ENCODE assay signal across 1 cellular context in the genomic region with DNA sequence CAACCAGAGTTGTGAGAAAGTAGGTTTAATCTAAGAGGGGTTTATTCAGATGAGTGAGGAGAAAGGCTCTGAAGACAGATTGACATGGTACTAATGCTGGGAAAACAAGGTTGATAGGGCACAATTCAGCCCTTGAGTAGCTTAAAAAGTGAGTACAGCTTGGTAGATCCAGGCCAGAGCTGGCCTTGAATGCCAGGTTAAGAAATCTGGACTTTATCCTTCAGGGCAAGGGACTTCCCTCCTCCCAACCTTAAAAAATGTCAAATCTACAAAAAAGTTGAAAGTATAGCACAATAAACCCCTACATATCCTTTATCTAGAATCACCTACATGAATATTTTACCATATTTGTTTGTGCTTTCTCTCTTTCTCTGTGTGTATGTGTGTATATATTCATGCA.
TF ChIP-seq lines count a peak whose summit lies in the region.

No MANE protein-coding gene starts in this region.

TF ChIP-seq in HepG2, 621 proteins besides CTCF, POLR2A, EP300 and RAD21:
- peak; percentile 62 for TF ChIP-seq HNF4A (CRISPR knock-in tag; IDR thresholded peaks at IDR 0.05)
- peak; percentile 47; the same call in 1 of the 2 replicates for TF ChIP-seq HNF4G (IDR thresholded peaks at IDR 0.05; ENCODE audit: borderline replicate concordance, low read depth, low read length)
- no peak for TF ChIP-seq HNF4G (CRISPR knock-in tag; IDR thresholded peaks at IDR 0.05; ENCODE audit: borderline replicate concordance, low read depth)
- no peak for TF ChIP-seq ZNF598 (CRISPR knock-in tag; IDR thresholded peaks at IDR 0.05; ENCODE audit: borderline replicate concordance)
- no peak for TF ChIP-seq IRF2 (CRISPR knock-in tag; IDR thresholded peaks at IDR 0.05)
- 0 out of 2 replicates have a peak, but pooled peaks have one; percentile 7 for TF ChIP-seq GATAD2A (CRISPR knock-in tag; IDR thresholded peaks at IDR 0.05)
- no peak for TF ChIP-seq MAFF (IDR thresholded peaks at IDR 0.05; ENCODE audit: low read depth, low read length)
